Comparison of ENCODE assay signal across 15 cellular contexts in genomic region chr15:93213281-93213680, GRCh38.
"Had no signal": no experiment of that assay in that cellular context is flagged by ENCODE, and none has a peak within 500 bp of the region (broad histone marks: within the 10 kb centered on the region; RNA-seq: fewer than 3 reads in every experiment).

No MANE protein-coding gene starts in this region.

- DNase-seq: caudate nucleus; foreskin keratinocyte; islet precursor cell; mesendoderm; natural killer cell; right lobe of liver; stimulated activated CD4-positive, alpha-beta T cell treated with anti-CD3 and anti-CD28 coated beads, Interleukin-2, amount 100 ng/mL, for 24 hours; stimulated activated CD4-positive, alpha-beta T cell treated with anti-CD3 and anti-CD28 coated beads, Interleukin-4, amount 100 ng/mL, for 4 hours; stimulated activated naive B cell treated with anti-CD40 and anti-IgM and Interleukin-4, amounts not matched to agents 10 μg/mL and 1 μg/mL and 100 μg/mL, for 72 hours; stimulated activated naive CD8-positive, alpha-beta T cell treated with anti-CD3 and anti-CD28 coated beads, Interleukin-15, amount 100 ng/mL, for 72 hours; testis; upper lobe of right lung had no signal

- H3K36me3 ChIP-seq: right lobe of liver, tibial nerve, upper lobe of right lung, vagina had no signal

- H3K4me3 ChIP-seq: right lobe of liver, skin epidermis, testis, tibial nerve, upper lobe of right lung, vagina had no signal

- H3K9me3 ChIP-seq: right lobe of liver, testis, tibial nerve, upper lobe of right lung, vagina had no signal

- ATAC-seq: foreskin keratinocyte; natural killer cell; right lobe of liver; stimulated activated naive B cell treated with anti-CD40 and anti-IgM and Interleukin-4, amounts not matched to agents 10 μg/mL and 1 μg/mL and 100 μg/mL, for 72 hours; stimulated activated naive CD8-positive, alpha-beta T cell treated with anti-CD3 and anti-CD28 coated beads, Interleukin-15, amount 100 ng/mL, for 72 hours; upper lobe of right lung had no signal

- H3K27me3 ChIP-seq: foreskin keratinocyte, right lobe of liver, testis, tibial nerve, upper lobe of right lung, vagina had no signal

- H3K4me1 ChIP-seq: foreskin keratinocyte, right lobe of liver, testis, tibial nerve, upper lobe of right lung, vagina had no signal

- H3K27ac ChIP-seq: foreskin keratinocyte, right lobe of liver, skin epidermis, testis, tibial nerve, upper lobe of right lung, vagina had no signal
